11 cellular contexts compared by ENCODE assay signal in genomic region chr20:1336699-1337387, GRCh38. TPM values are rescaled to one million over a fixed set of nuclear protein-coding genes. Genes with fewer than 3 reads are reported as not detected.
A peak's percentile ranks its signal among the peaks of the same experiment; 100 is the strongest.
DNase-seq lines count a peak whose midpoint lies in the region; ATAC-seq and TF ChIP-seq lines count a peak whose summit lies in the region.
"Had no signal": no experiment of that assay in that cellular context is flagged by ENCODE, and none has a peak within 500 bp of the region (broad histone marks: within the 10 kb centered on the region; RNA-seq: fewer than 3 reads in every experiment).

No MANE protein-coding gene starts in this region.

- H2BK15ac ChIP-seq in IMR-90 (ENCODE audit: low read depth, low read length), result no peak overlapping the region

- no peak overlapping the region for H4K5ac ChIP-seq in IMR-90 (ENCODE audit: low read depth, low read length)

- TF ChIP-seq RAD21 in IMR-90 (IDR thresholded peaks at IDR 0.05; ENCODE audit: low read length), result no peak

- H2BK5ac ChIP-seq in IMR-90 (ENCODE audit: low read depth, low read length, poor library complexity, severe bottlenecking), result no peak overlapping the region

- H3K14ac ChIP-seq in IMR-90 (replicated peaks; ENCODE audit: low read depth, low read length), result peak overlapping the region; percentile 20

- 75% methylated on average over 8 of the region's 14 CpGs; no CpG with 5 or more reads in 1 of the 2 experiments for WGBS in IMR-90 (ENCODE audit: extremely low coverage in 2 of 2, insufficient read length in 1 of 2), 2 experiments
- 23% methylated on average over 14 of the region's 14 CpGs for WGBS in right cardiac atrium

- H3K9ac ChIP-seq in IMR-90 (ENCODE audit: low read depth, low read length), result no peak overlapping the region
- H3K9ac ChIP-seq: SK-N-SH had no signal

- H2BK120ac ChIP-seq in IMR-90 (ENCODE audit: low read depth, low read length), result no peak overlapping the region; the same call in 1 of the 2 replicates

- H2BK20ac ChIP-seq in IMR-90 (ENCODE audit: low read depth, low read length), result no peak overlapping the region

- H3K27me3 Mint-ChIP-seq in activated naive CD8-positive, alpha-beta T cell treated with anti-CD3 and anti-CD28 coated beads, Interleukin-2, amount 10 ng/mL, durations not matched to agents 7 days and 5 days, result no peaks in the 10 kb centered on the region
- no peaks in the 10 kb centered on the region for H3K27me3 Mint-ChIP-seq in stimulated activated memory B cell treated with anti-CD40 and anti-IgM and Interleukin-4, amounts not matched to agents 10 μg/mL and 1 μg/mL and 100 μg/mL, for 72 hours
- H3K27me3 Mint-ChIP-seq: natural killer cell treated with Interleukin-12 subunit alpha and Interleukin-12 subunit beta and Interleukin-15 and Interleukin-18, amount 100 ng/mL, for 72 hours had no signal

- peaks cover 9% of the 10 kb centered on the region; the same call in 1 of the 2 replicates for H3K36me3 ChIP-seq in IMR-90 (ENCODE audit: control insufficient read depth, insufficient read depth, low read length)

- no peak overlapping the region for H3K4me2 ChIP-seq in IMR-90 (ENCODE audit: low read depth, low read length)
- H3K4me2 ChIP-seq: SK-N-SH had no signal

- H3K9me3 Mint-ChIP-seq in activated naive CD8-positive, alpha-beta T cell treated with anti-CD3 and anti-CD28 coated beads, Interleukin-2, amount 10 ng/mL, durations not matched to agents 7 days and 5 days, result no peaks in the 10 kb centered on the region
- H3K9me3 Mint-ChIP-seq in stimulated activated memory B cell treated with anti-CD40 and anti-IgM and Interleukin-4, amounts not matched to agents 10 μg/mL and 1 μg/mL and 100 μg/mL, for 72 hours, result no peaks in the 10 kb centered on the region
- H3K9me3 Mint-ChIP-seq: natural killer cell treated with Interleukin-12 subunit alpha and Interleukin-12 subunit beta and Interleukin-15 and Interleukin-18, amount 100 ng/mL, for 72 hours had no signal

- ATAC-seq in IMR-90 (ENCODE audit: low read depth) (peak; percentile 16; the same call in 1 of the 2 replicates), right cardiac atrium (peak; percentile 92 to 97), HG02642 (IDR thresholded peaks at IDR 0.05; ENCODE audit: poor library complexity, unreplicated experiment) (no peak)
- peak; percentile 82 for ATAC-seq in activated naive CD8-positive, alpha-beta T cell treated with anti-CD3 and anti-CD28 coated beads, Interleukin-2, amount 10 ng/mL, durations not matched to agents 7 days and 5 days (ENCODE audit: low read depth)
- ATAC-seq in stimulated activated memory B cell treated with anti-CD40 and anti-IgM and Interleukin-4, amounts not matched to agents 10 μg/mL and 1 μg/mL and 100 μg/mL, for 72 hours, result no peak

- H4K91ac ChIP-seq in IMR-90 (ENCODE audit: insufficient read depth, low read depth, low read length), result no peak overlapping the region

- H3K18ac ChIP-seq in IMR-90 (ENCODE audit: low read depth, low read length), result no peak overlapping the region

- no peak overlapping the region for H2AFZ ChIP-seq in IMR-90 (replicated peaks; ENCODE audit: low read length, poor library complexity)

- DNase-seq in IMR-90, result no peak
- DNase-seq in activated naive CD8-positive, alpha-beta T cell treated with anti-CD3 and anti-CD28 coated beads, Interleukin-2, amount 10 ng/mL, durations not matched to agents 7 days and 5 days, result no peak
- DNase-seq in right cardiac atrium, result peak; percentile 87 to 93 (median 93)
- DNase-seq in NCI-H82 (lab: John Stamatoyannopoulos, UW), result no peak
- DNase-seq in dedifferentiated amniotic fluid mesenchymal stem cell (ENCODE audit: extremely low spot score), result no peak
- DNase-seq in epidermal melanocyte (ENCODE audit: insufficient read length, low spot score), result no peak
- DNase-seq: SK-N-SH had no signal

- H2AK9ac ChIP-seq in IMR-90 (replicated peaks; ENCODE audit: low read depth, low read length, poor library complexity), result no peak overlapping the region

- H3K4me3 Mint-ChIP-seq in activated naive CD8-positive, alpha-beta T cell treated with anti-CD3 and anti-CD28 coated beads, Interleukin-2, amount 10 ng/mL, durations not matched to agents 7 days and 5 days, result peak overlapping the region; percentile 60
- no peak overlapping the region for H3K4me3 Mint-ChIP-seq in stimulated activated memory B cell treated with anti-CD40 and anti-IgM and Interleukin-4, amounts not matched to agents 10 μg/mL and 1 μg/mL and 100 μg/mL, for 72 hours
- H3K4me3 Mint-ChIP-seq: natural killer cell treated with Interleukin-12 subunit alpha and Interleukin-12 subunit beta and Interleukin-15 and Interleukin-18, amount 100 ng/mL, for 72 hours had no signal

- H3K9me3 ChIP-seq in IMR-90 (ENCODE audit: control insufficient read depth, insufficient read depth, low read length) (no peaks in the 10 kb centered on the region), right cardiac atrium (ENCODE audit: control insufficient read depth, low read length) (no peaks in the 10 kb centered on the region)
- H3K9me3 ChIP-seq: SK-N-SH had no signal

- H3K4me3 ChIP-seq in IMR-90 (ENCODE audit: insufficient read depth, low read depth, low read length) (no peak overlapping the region), right cardiac atrium (ENCODE audit: low read length) (no peak overlapping the region)

- H3K4me1 Mint-ChIP-seq in activated naive CD8-positive, alpha-beta T cell treated with anti-CD3 and anti-CD28 coated beads, Interleukin-2, amount 10 ng/mL, durations not matched to agents 7 days and 5 days, result peaks cover 19% of the 10 kb centered on the region
- H3K4me1 Mint-ChIP-seq in stimulated activated memory B cell treated with anti-CD40 and anti-IgM and Interleukin-4, amounts not matched to agents 10 μg/mL and 1 μg/mL and 100 μg/mL, for 72 hours, result peaks cover 34% of the 10 kb centered on the region

- peaks cover 16% of the 10 kb centered on the region for H3K36me3 Mint-ChIP-seq in activated naive CD8-positive, alpha-beta T cell treated with anti-CD3 and anti-CD28 coated beads, Interleukin-2, amount 10 ng/mL, durations not matched to agents 7 days and 5 days
- peaks cover 14% of the 10 kb centered on the region for H3K36me3 Mint-ChIP-seq in stimulated activated memory B cell treated with anti-CD40 and anti-IgM and Interleukin-4, amounts not matched to agents 10 μg/mL and 1 μg/mL and 100 μg/mL, for 72 hours
- H3K36me3 Mint-ChIP-seq: natural killer cell treated with Interleukin-12 subunit alpha and Interleukin-12 subunit beta and Interleukin-15 and Interleukin-18, amount 100 ng/mL, for 72 hours had no signal

- H3K23ac ChIP-seq in IMR-90 (ENCODE audit: low read depth, low read length), result no peak overlapping the region

- H3K9me1 ChIP-seq in IMR-90 (ENCODE audit: insufficient read depth, low read length), result peaks cover 34% of the 10 kb centered on the region

- dilution Hi-C loops in IMR-90 (cut with HindIII; ENCODE audit: low sequenced_read_pairs, unreplicated experiment), result no loop called here

- BruUV-seq in IMR-90 (replicated peaks; lab: Mats Ljungman, UMichigan), result no TSS peak

- H3K27ac Mint-ChIP-seq in activated naive CD8-positive, alpha-beta T cell treated with anti-CD3 and anti-CD28 coated beads, Interleukin-2, amount 10 ng/mL, durations not matched to agents 7 days and 5 days, result peak overlapping the region; percentile 90
- H3K27ac Mint-ChIP-seq in stimulated activated memory B cell treated with anti-CD40 and anti-IgM and Interleukin-4, amounts not matched to agents 10 μg/mL and 1 μg/mL and 100 μg/mL, for 72 hours, result peak overlapping the region; percentile 32

- no peak for TF ChIP-seq CTCF in IMR-90 (conservative IDR thresholded peaks at IDR 0.05; ENCODE audit: low read depth, low read length)

- H3K79me1 ChIP-seq in IMR-90 (ENCODE audit: low read depth in 1 of 2, low read length in 2 of 2), result peaks cover 26 to 72% of the 10 kb centered on the region in 2 experiments

- no peaks in the 10 kb centered on the region for H3K27me3 ChIP-seq in IMR-90 (ENCODE audit: control insufficient read depth, insufficient read depth, low read length)
- H3K27me3 ChIP-seq in right cardiac atrium (ENCODE audit: control insufficient read depth, insufficient read depth), result no peaks in the 10 kb centered on the region

- H3K4me1 ChIP-seq in IMR-90 (ENCODE audit: control insufficient read depth, insufficient read depth, low read length) (peaks cover 14% of the 10 kb centered on the region), right cardiac atrium (ENCODE audit: control insufficient read depth, insufficient read depth, low read length) (peaks cover 15% of the 10 kb centered on the region)

- POLR2A ChIA-PET in IMR-90 (lab: Charles Lee; ENCODE audit: unreplicated experiment), result interaction anchor here (0.6 kb wide), 1 partner anchor 46 kb away, joined by 3 read pairs; no protein-coding TSS in a partner anchor
- POLR2A ChIA-PET in activated naive CD8-positive, alpha-beta T cell treated with anti-CD3 and anti-CD28 coated beads, Interleukin-2, amount 10 ng/mL, durations not matched to agents 7 days and 5 days (lab: Charles Lee), result interaction anchor here (0.8 kb wide), 1 partner anchor 8 kb away, joined by 3 read pairs; no protein-coding TSS in a partner anchor

- CTCF ChIA-PET in IMR-90 (lab: Yijun Ruan, JAX), result no interaction called here

- H3K4ac ChIP-seq in IMR-90 (ENCODE audit: low read depth, low read length), result no peak overlapping the region

- H2AK5ac ChIP-seq in IMR-90 (ENCODE audit: low read depth, low read length), result peak overlapping the region; percentile 43; the same call in 1 of the 2 replicates

- peaks cover 7% of the 10 kb centered on the region for H4K20me1 ChIP-seq in IMR-90 (ENCODE audit: insufficient read depth, low read length)

- no peak overlapping the region for H3K56ac ChIP-seq in IMR-90 (ENCODE audit: extremely low read depth, insufficient read depth, low read length)

- intact Hi-C loops in IMR-90 (cut with micrococcal nuclease), result no loop called here
- intact Hi-C loops in right cardiac atrium (cut with DNase I), result loop anchor here in 1 of 4 donors (5.0 kb wide), 1 partner anchor 35 kb away; no protein-coding TSS in a partner anchor

- H3K27ac ChIP-seq in IMR-90 (ENCODE audit: insufficient read depth, low read length), result no peak overlapping the region
- H3K27ac ChIP-seq in right cardiac atrium (ENCODE audit: low read length), result peak overlapping the region; percentile 66
- H3K27ac ChIP-seq: HL-60 had no signal

- in situ Hi-C loops in IMR-90 (cut with MboI; ENCODE audit: low sequenced_read_pairs), result loop anchor here (25.0 kb wide), 1 partner anchor 500 kb away; no protein-coding TSS in a partner anchor

- H4K8ac ChIP-seq in IMR-90 (ENCODE audit: low read depth in 2 of 2, low read length in 2 of 2), result no peak overlapping the region

- no peak for TF ChIP-seq POLR2A in IMR-90 (IDR thresholded peaks at IDR 0.05; ENCODE audit: low read depth, low read length)

RNA-seq across cellular contexts. Expression of gene SDCBP2, which starts 7.9 kb away (rescaled TPM):
- total RNA-seq in IMR-90 (2012; rRNA removed), result 0.54 and 0.83 TPM in 2 replicates
- polyA plus RNA-seq in IMR-90 (2012; rRNA removed), result 1.3 TPM in 2 replicates
- 1.5 and 1.6 TPM in 2 replicates for polyA plus RNA-seq in IMR-90 (2012; cell fraction: cytosol; rRNA removed)
- polyA plus RNA-seq in IMR-90 (2012; cell fraction: nucleus; rRNA removed; ENCODE audit: low replicate concordance), result 2.5 and 4.1 TPM in 2 replicates
- total RNA-seq in activated naive CD8-positive, alpha-beta T cell treated with anti-CD3 and anti-CD28 coated beads, Interleukin-2, amount 10 ng/mL, durations not matched to agents 7 days and 5 days, result 1 to 10 TPM; 3.7 to 5.1 TPM
- total RNA-seq in right cardiac atrium, result 1 to 10 TPM; 1.9 to 2.2 (median 2.2) TPM
- polyA plus RNA-seq in right cardiac atrium, result 2.0 TPM

RNA-seq across cellular contexts. Expression of gene FKBP1A, which starts 56.0 kb away (rescaled TPM):
- total RNA-seq in IMR-90 (2012; rRNA removed) (91.9 and 120 TPM in 2 replicates), right cardiac atrium (100 to 1,000 TPM; 105 to 162 (median 140) TPM)
- polyA plus RNA-seq in IMR-90 (2012; rRNA removed) (513 and 528 TPM in 2 replicates), right cardiac atrium (129 TPM)
- polyA plus RNA-seq in IMR-90 (2012; cell fraction: cytosol; rRNA removed), result 250 and 846 TPM in 2 replicates
- polyA plus RNA-seq in IMR-90 (2012; cell fraction: nucleus; rRNA removed; ENCODE audit: low replicate concordance), result 45.1 and 159 TPM in 2 replicates
- total RNA-seq in activated naive CD8-positive, alpha-beta T cell treated with anti-CD3 and anti-CD28 coated beads, Interleukin-2, amount 10 ng/mL, durations not matched to agents 7 days and 5 days, result 100 to 1,000 TPM; 231 to 234 TPM

Comparison
In these comparisons a context has a peak if more than half of its experiments do, and no peak if none do; other contexts are left out.
1. ATAC-seq: peak in IMR-90 (single experiment), activated naive CD8-positive, alpha-beta T cell treated with anti-CD3 and anti-CD28 coated beads, Interleukin-2, amount 10 ng/mL, durations not matched to agents 7 days and 5 days (single experiment) and right cardiac atrium (2 of 2); none in stimulated activated memory B cell treated with anti-CD40 and anti-IgM and Interleukin-4, amounts not matched to agents 10 μg/mL and 1 μg/mL and 100 μg/mL, for 72 hours (single experiment) and HG02642 (single experiment).
2. DNase-seq: peak in right cardiac atrium (3 of 3); none in IMR-90 (single experiment), activated naive CD8-positive, alpha-beta T cell treated with anti-CD3 and anti-CD28 coated beads, Interleukin-2, amount 10 ng/mL, durations not matched to agents 7 days and 5 days (single experiment), NCI-H82 (single experiment), dedifferentiated amniotic fluid mesenchymal stem cell (single experiment) and epidermal melanocyte (single experiment).